Comparison of ENCODE assay signal across 14 cellular contexts in genomic region chr2:157312866-157313486, GRCh38. TPM values are rescaled to one million over a fixed set of nuclear protein-coding genes. Genes with fewer than 3 reads are reported as not detected.
A peak's percentile ranks its signal among the peaks of the same experiment; 100 is the strongest.
DNase-seq lines count a peak whose midpoint lies in the region; ATAC-seq and TF ChIP-seq lines count a peak whose summit lies in the region.
"Had no signal": no experiment of that assay in that cellular context is flagged by ENCODE, and none has a peak within 500 bp of the region (broad histone marks: within the 10 kb centered on the region; RNA-seq: fewer than 3 reads in every experiment).

No MANE protein-coding gene starts in this region.

- no peaks in the 10 kb centered on the region for H3K36me3 Mint-ChIP-seq in activated naive CD8-positive, alpha-beta T cell treated with anti-CD3 and anti-CD28 coated beads, Interleukin-2, amount 50 U/mL, for 24 hours (ENCODE audit: low read depth)
- no peaks in the 10 kb centered on the region for H3K36me3 Mint-ChIP-seq in activated naive CD8-positive, alpha-beta T cell treated with anti-CD3 and anti-CD28 coated beads for 36 hours
- H3K36me3 Mint-ChIP-seq in stimulated activated effector memory CD8-positive, alpha-beta T cell treated with anti-CD3 and anti-CD28 coated beads, Interleukin-12 subunit alpha, Interleukin-12 subunit beta, amount 100 ng/mL, for 72 hours: no peaks in the 10 kb centered on the region
- H3K36me3 Mint-ChIP-seq: IgD-negative memory B cell, type B pancreatic cell had no signal

- no peak for TF ChIP-seq CTCF in MM.1S (IDR thresholded peaks at IDR 0.05; ENCODE audit: low read length)

- no peak for DNase-seq in activated naive CD8-positive, alpha-beta T cell treated with anti-CD3 and anti-CD28 coated beads, Interleukin-2, amount 50 U/mL, for 24 hours
- no peak for DNase-seq in activated naive CD8-positive, alpha-beta T cell treated with anti-CD3 and anti-CD28 coated beads for 36 hours
- DNase-seq in HS-5 (ENCODE audit: low read depth): peak; percentile 74
- no peak for DNase-seq in stimulated activated effector memory CD8-positive, alpha-beta T cell treated with anti-CD3 and anti-CD28 coated beads, Interleukin-12 subunit alpha, Interleukin-12 subunit beta, amount 100 ng/mL, for 72 hours (ENCODE audit: low spot score in 2 of 2)
- DNase-seq in NCI-H1436 (lab: John Stamatoyannopoulos, UW): no peak
- DNase-seq in MM.1S: no peak
- DNase-seq in NCI-H748 treated with DMSO at 0.1 percent for 48 hours (lab: John Stamatoyannopoulos, UW): no peak
- DNase-seq: activated CD8-positive, alpha-beta memory T cell treated with anti-CD3 and anti-CD28 coated beads, Interleukin-2, amount 10 ng/mL, durations not matched to agents 7 days and 5 days; NCI-H1930 had no signal

- H3K9me3 Mint-ChIP-seq in activated naive CD8-positive, alpha-beta T cell treated with anti-CD3 and anti-CD28 coated beads, Interleukin-2, amount 50 U/mL, for 24 hours: no peaks in the 10 kb centered on the region
- H3K9me3 Mint-ChIP-seq in activated naive CD8-positive, alpha-beta T cell treated with anti-CD3 and anti-CD28 coated beads for 36 hours: no peaks in the 10 kb centered on the region
- no peaks in the 10 kb centered on the region for H3K9me3 Mint-ChIP-seq in stimulated activated effector memory CD8-positive, alpha-beta T cell treated with anti-CD3 and anti-CD28 coated beads, Interleukin-12 subunit alpha, Interleukin-12 subunit beta, amount 100 ng/mL, for 72 hours
- H3K9me3 Mint-ChIP-seq: IgD-negative memory B cell; T-helper 2 cell treated with Interferon-gamma antibody and Interleukin-4, amounts not matched to agents 5 μg/mL and 100 μg/mL, for 36 hours; type B pancreatic cell had no signal

- H3K27ac ChIP-seq in MM.1S (ENCODE audit: low read length): no peak overlapping the region

- H3F3A ChIP-seq in MM.1S (ENCODE audit: insufficient read depth, low read length): no peaks in the 10 kb centered on the region

- H3K4me3 ChIP-seq in MM.1S (ENCODE audit: low read length): no peak overlapping the region

- H2AFZ ChIP-seq in MM.1S (ENCODE audit: low read length): no peak overlapping the region

- no peak overlapping the region for H3K27ac Mint-ChIP-seq in activated naive CD8-positive, alpha-beta T cell treated with anti-CD3 and anti-CD28 coated beads, Interleukin-2, amount 50 U/mL, for 24 hours
- no peak overlapping the region for H3K27ac Mint-ChIP-seq in activated naive CD8-positive, alpha-beta T cell treated with anti-CD3 and anti-CD28 coated beads for 36 hours
- H3K27ac Mint-ChIP-seq in stimulated activated effector memory CD8-positive, alpha-beta T cell treated with anti-CD3 and anti-CD28 coated beads, Interleukin-12 subunit alpha, Interleukin-12 subunit beta, amount 100 ng/mL, for 72 hours: no peak overlapping the region
- H3K27ac Mint-ChIP-seq: activated CD8-positive, alpha-beta memory T cell treated with anti-CD3 and anti-CD28 coated beads, Interleukin-2, amount 10 ng/mL, durations not matched to agents 7 days and 5 days; IgD-negative memory B cell; T-helper 2 cell treated with Interferon-gamma antibody and Interleukin-4, amounts not matched to agents 5 μg/mL and 100 μg/mL, for 36 hours; type B pancreatic cell had no signal

- H3K4me2 ChIP-seq in MM.1S (ENCODE audit: low read depth, low read length): no peak overlapping the region

- peaks cover 26% of the 10 kb centered on the region for H3K4me1 Mint-ChIP-seq in activated naive CD8-positive, alpha-beta T cell treated with anti-CD3 and anti-CD28 coated beads, Interleukin-2, amount 50 U/mL, for 24 hours
- peaks cover 14% of the 10 kb centered on the region for H3K4me1 Mint-ChIP-seq in activated naive CD8-positive, alpha-beta T cell treated with anti-CD3 and anti-CD28 coated beads for 36 hours
- H3K4me1 Mint-ChIP-seq in stimulated activated effector memory CD8-positive, alpha-beta T cell treated with anti-CD3 and anti-CD28 coated beads, Interleukin-12 subunit alpha, Interleukin-12 subunit beta, amount 100 ng/mL, for 72 hours: peaks cover 7% of the 10 kb centered on the region
- H3K4me1 Mint-ChIP-seq: IgD-negative memory B cell had no signal

- H4K20me1 ChIP-seq in MM.1S (ENCODE audit: insufficient read depth, low read length): no peaks in the 10 kb centered on the region

- H3K4me1 ChIP-seq in MM.1S (ENCODE audit: low read length): no peaks in the 10 kb centered on the region

- H3K9me2 ChIP-seq in MM.1S (replicated peaks; ENCODE audit: insufficient read depth, low read length): no peaks in the 10 kb centered on the region

- H3K9me3 ChIP-seq in MM.1S (replicated peaks; ENCODE audit: insufficient read depth, low read length): no peaks in the 10 kb centered on the region

- H3K79me2 ChIP-seq in MM.1S (ENCODE audit: low read length): no peaks in the 10 kb centered on the region

- no peak overlapping the region for H3K9ac ChIP-seq in MM.1S (ENCODE audit: low read length)

- ATAC-seq in activated naive CD8-positive, alpha-beta T cell treated with anti-CD3 and anti-CD28 coated beads, Interleukin-2, amount 50 U/mL, for 24 hours: peak; percentile 54
- ATAC-seq in HG02610 (IDR thresholded peaks at IDR 0.05; ENCODE audit: unreplicated experiment): peak; percentile 79
- peak; percentile 87 for ATAC-seq in stimulated activated effector memory CD8-positive, alpha-beta T cell treated with anti-CD3 and anti-CD28 coated beads, Interleukin-12 subunit alpha, Interleukin-12 subunit beta, amount 100 ng/mL, for 72 hours
- ATAC-seq: activated CD8-positive, alpha-beta memory T cell treated with anti-CD3 and anti-CD28 coated beads, Interleukin-2, amount 10 ng/mL, durations not matched to agents 7 days and 5 days had no signal

- H3K27me3 ChIP-seq in MM.1S (replicated peaks; ENCODE audit: insufficient read depth, low read length): no peaks in the 10 kb centered on the region

- no peaks in the 10 kb centered on the region for H3K27me3 Mint-ChIP-seq in activated naive CD8-positive, alpha-beta T cell treated with anti-CD3 and anti-CD28 coated beads, Interleukin-2, amount 50 U/mL, for 24 hours
- no peaks in the 10 kb centered on the region for H3K27me3 Mint-ChIP-seq in activated naive CD8-positive, alpha-beta T cell treated with anti-CD3 and anti-CD28 coated beads for 36 hours
- H3K27me3 Mint-ChIP-seq: type B pancreatic cell had no signal

- no peak overlapping the region for H3K4me3 Mint-ChIP-seq in activated naive CD8-positive, alpha-beta T cell treated with anti-CD3 and anti-CD28 coated beads, Interleukin-2, amount 50 U/mL, for 24 hours
- H3K4me3 Mint-ChIP-seq in activated naive CD8-positive, alpha-beta T cell treated with anti-CD3 and anti-CD28 coated beads for 36 hours: no peak overlapping the region
- no peak overlapping the region for H3K4me3 Mint-ChIP-seq in stimulated activated effector memory CD8-positive, alpha-beta T cell treated with anti-CD3 and anti-CD28 coated beads, Interleukin-12 subunit alpha, Interleukin-12 subunit beta, amount 100 ng/mL, for 72 hours
- H3K4me3 Mint-ChIP-seq: activated CD8-positive, alpha-beta memory T cell treated with anti-CD3 and anti-CD28 coated beads, Interleukin-2, amount 10 ng/mL, durations not matched to agents 7 days and 5 days; IgD-negative memory B cell; T-helper 2 cell treated with Interferon-gamma antibody and Interleukin-4, amounts not matched to agents 5 μg/mL and 100 μg/mL, for 36 hours; type B pancreatic cell had no signal

- no peaks in the 10 kb centered on the region for H3K36me3 ChIP-seq in MM.1S (replicated peaks; ENCODE audit: insufficient read depth, low read length)

RNA-seq across cellular contexts. Expression of gene ERMN, which starts 12.6 kb away (rescaled TPM):
- 1 to 10 TPM; 1.9 to 2.0 TPM for total RNA-seq in activated naive CD8-positive, alpha-beta T cell treated with anti-CD3 and anti-CD28 coated beads for 36 hours
- total RNA-seq: renal cortical epithelial cell had no signal

RNA-seq across cellular contexts. Expression of gene GALNT5, which starts 55.5 kb away (rescaled TPM):
- not detected for total RNA-seq in activated naive CD8-positive, alpha-beta T cell treated with anti-CD3 and anti-CD28 coated beads for 36 hours
- total RNA-seq: activated CD8-positive, alpha-beta memory T cell treated with anti-CD3 and anti-CD28 coated beads, Interleukin-2, amount 10 ng/mL, durations not matched to agents 7 days and 5 days had no signal
